10 cellular contexts compared by ENCODE assay signal in genomic region chr12:51907083-51907863, GRCh38. TPM values are rescaled to one million over a fixed set of nuclear protein-coding genes. Genes with fewer than 3 reads are reported as not detected.
DNase-seq lines count a peak whose midpoint lies in the region; ATAC-seq, FAIRE-seq and TF ChIP-seq lines count a peak whose summit lies in the region.
"Had no signal": no experiment of that assay in that cellular context is flagged by ENCODE, and none has a peak within 500 bp of the region (broad histone marks: within the 10 kb centered on the region; RNA-seq: fewer than 3 reads in every experiment).

Gene ACVRL1, plus strand, starts transcription at chr12:51907504. Its CDS starts 4,971 bp downstream, at chr12:51912475.

- H3K27ac ChIP-seq in right cardiac atrium (ENCODE audit: low read length) (peak within 1 kb of the TSS; percentile 95), parathyroid adenoma (peak within 1 kb of the TSS; percentile 67)
- H3K27ac ChIP-seq: HL-60 had no signal

- H3K9me3 ChIP-seq in right cardiac atrium (ENCODE audit: control insufficient read depth, low read length) (no peaks in the 10 kb centered on the region), parathyroid adenoma (ENCODE audit: control insufficient read depth, low read length) (no peaks in the 10 kb centered on the region)

- in situ Hi-C loops in astrocyte of the spinal cord (cut with HindIII; ENCODE audit: low sequenced_read_pairs) = no loop called here

- H3K4me1 ChIP-seq in right cardiac atrium (ENCODE audit: control insufficient read depth, insufficient read depth, low read length) (peaks cover 22% of the 10 kb centered on the region), parathyroid adenoma (peaks cover 48% of the 10 kb centered on the region)

- H3K4me2 ChIP-seq in parathyroid adenoma (ENCODE audit: low read length) = peak within 1 kb of the TSS; percentile 63

- no peaks in the 10 kb centered on the region for H3K36me3 ChIP-seq in parathyroid adenoma (ENCODE audit: control insufficient read depth, insufficient read depth, low read length)

- DNase-seq in AG08396 (ENCODE audit: low spot score) = peak; percentile 67
- DNase-seq in astrocyte of the spinal cord (ENCODE audit: low read depth, low spot score) = no peak
- peak; percentile 68 to 84 (median 83) for DNase-seq in right cardiac atrium
- DNase-seq in D721Med (ENCODE audit: insufficient read length, low spot score) = no peak
- DNase-seq in activated CD4-positive, alpha-beta T cell treated with anti-CD3 and anti-CD28 coated beads, Interleukin-2, amount 50 U/mL, for 1 hour = no peak
- DNase-seq: activated T-cell treated with anti-CD3 and anti-CD28 coated beads, Interleukin-2, amount 50 U/mL, for 4 hours had no signal

- H3K27me3 ChIP-seq in right cardiac atrium (ENCODE audit: control insufficient read depth, insufficient read depth) (no peaks in the 10 kb centered on the region), parathyroid adenoma (ENCODE audit: control insufficient read depth, insufficient read depth, low read length) (no peaks in the 10 kb centered on the region)

- no peak for FAIRE-seq in D721Med (lab: Jason Lieb, UNC)

- 6% methylated on average over 74 of the region's 74 CpGs for WGBS in right cardiac atrium

- H3K4me3 ChIP-seq in astrocyte of the spinal cord (ENCODE audit: low read depth, low read length) = peak within 1 kb of the TSS; percentile 35
- peak within 1 kb of the TSS; percentile 91 for H3K4me3 ChIP-seq in right cardiac atrium (ENCODE audit: low read length)
- H3K4me3 ChIP-seq in parathyroid adenoma (ENCODE audit: low read depth, low read length) = peak within 1 kb of the TSS; percentile 58

- H3K79me2 ChIP-seq in parathyroid adenoma = peaks cover 10% of the 10 kb centered on the region

- peak within 1 kb of the TSS; percentile 70 for H3K9ac ChIP-seq in parathyroid adenoma

- no peak for TF ChIP-seq CTCF in astrocyte of the spinal cord (IDR thresholded peaks at IDR 0.05; ENCODE audit: low read depth, low read length)
- no peak for TF ChIP-seq CTCF in parathyroid adenoma (IDR thresholded peaks at IDR 0.05)
- TF ChIP-seq CTCF in D721Med (IDR thresholded peaks at IDR 0.05; ENCODE audit: insufficient read depth, missing control alignments) = no peak

- ATAC-seq in right cardiac atrium = peak; percentile 6 to 7
- no peak for ATAC-seq in HG02852 (IDR thresholded peaks at IDR 0.05; ENCODE audit: unreplicated experiment)
- ATAC-seq in GM19395 (IDR thresholded peaks at IDR 0.05; ENCODE audit: unreplicated experiment) = no peak

- intact Hi-C loops in right cardiac atrium (cut with DNase I) = loop anchor here in 1 of 4 donors (10.0 kb wide), 1 partner anchor 168 kb away; the partner anchor contains the start of gene SMIM41

- H2AFZ ChIP-seq in parathyroid adenoma = peak within 1 kb of the TSS; percentile 31

RNA-seq across cellular contexts. Expression of gene ACVRL1, which starts in this region (rescaled TPM):
- 10 to 100 TPM; 19.8 to 38.8 (median 28.7) TPM for total RNA-seq in right cardiac atrium
- polyA plus RNA-seq in right cardiac atrium = 18.7 TPM

Comparison
In these comparisons a context has a peak if more than half of its experiments do, and no peak if none do; other contexts are left out.
1. DNase-seq: peak in AG08396 (single experiment) and right cardiac atrium (3 of 3); none in astrocyte of the spinal cord (single experiment), D721Med (single experiment) and activated CD4-positive, alpha-beta T cell treated with anti-CD3 and anti-CD28 coated beads, Interleukin-2, amount 50 U/mL, for 1 hour (single experiment).
2. H3K4me3 ChIP-seq: peak in every context shown above with its lines; median percentile 91 in right cardiac atrium; 58 in parathyroid adenoma; 35 in astrocyte of the spinal cord.
3. ATAC-seq: peak in right cardiac atrium (2 of 2); none in HG02852 (single experiment) and GM19395 (single experiment).